Comparison of ENCODE assay signal across 13 cellular contexts in the genomic region with DNA sequence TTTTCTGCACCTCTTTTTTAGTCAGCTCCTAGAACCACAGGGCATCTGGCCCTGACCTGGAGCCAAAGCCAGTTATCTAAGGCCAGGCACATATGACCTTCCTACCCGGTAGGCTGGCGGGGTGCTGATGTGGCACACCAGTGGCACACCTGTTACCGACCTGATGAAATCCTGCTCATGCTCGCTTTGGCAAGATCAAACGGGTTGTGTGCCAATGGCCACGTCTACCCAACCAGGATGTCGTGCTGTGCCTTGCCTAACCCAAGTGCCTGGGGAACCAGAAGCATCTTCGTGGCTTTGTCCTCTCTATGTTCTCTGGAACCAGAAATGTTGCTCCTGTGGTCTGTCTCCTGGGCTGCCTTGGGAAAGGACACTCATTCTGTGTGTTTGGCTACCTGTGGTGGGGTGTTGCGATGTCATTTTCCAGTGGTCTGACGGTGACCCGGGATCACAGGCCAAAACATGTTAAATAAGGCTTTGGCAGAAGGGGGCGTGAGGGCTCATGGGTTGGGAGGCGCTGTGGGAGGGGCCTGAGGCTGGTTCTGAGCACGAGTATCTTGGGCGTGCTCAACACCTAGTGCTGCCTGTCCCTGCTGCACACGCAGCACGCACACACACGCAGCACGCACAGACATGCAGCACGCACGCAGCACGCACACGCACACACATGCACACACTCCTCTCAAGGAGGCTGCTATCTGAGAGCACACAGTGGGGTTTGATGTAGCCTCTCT. TPM values are rescaled to one million over a fixed set of nuclear protein-coding genes. Genes with fewer than 3 reads are reported as not detected.
A peak's percentile ranks its signal among the peaks of the same experiment; 100 is the strongest.
DNase-seq lines count a peak whose midpoint lies in the region; ATAC-seq, FAIRE-seq and TF ChIP-seq lines count a peak whose summit lies in the region.
"Had no signal": no experiment of that assay in that cellular context is flagged by ENCODE, and none has a peak within 500 bp of the region (broad histone marks: within the 10 kb centered on the region; RNA-seq: fewer than 3 reads in every experiment).

No MANE protein-coding gene starts in this region.

- H3K4me3 ChIP-seq in HepG2 (replicated peaks in 1 of 3; ENCODE audit: insufficient read depth in 1 of 3, low read depth in 2 of 3, low read length in 3 of 3) (no peak overlapping the region), thyroid gland (replicated peaks in 1 of 3) (no peak overlapping the region), ovary (no peak overlapping the region)

- no peak for TF ChIP-seq POLR2A in HepG2 (IDR thresholded peaks at IDR 0.05; ENCODE audit: insufficient read depth in 1 of 2, low read depth in 2 of 2, low read length in 2 of 2)
- TF ChIP-seq POLR2A in thyroid gland (IDR thresholded peaks at IDR 0.05): no peak
- TF ChIP-seq POLR2A in ovary (IDR thresholded peaks at IDR 0.05): no peak

- no peak for TF ChIP-seq RAD21 in HepG2 (CRISPR knock-in tag; IDR thresholded peaks at IDR 0.05)

- H3K27ac ChIP-seq in HepG2 (ENCODE audit: extremely low read length, insufficient read depth, low read length) (no peak overlapping the region), thyroid gland (no peak overlapping the region), ovary (no peak overlapping the region)

- DNase-seq in left ventricle myocardium superior (no peak), cardiac septum (ENCODE audit: low spot score) (no peak), HepG2 (ENCODE audit: low spot score) (no peak), type B pancreatic cell (ENCODE audit: extremely low spot score, unreplicated experiment) (peak; percentile 52), thyroid gland (no peak), ovary (no peak), GM03348 (ENCODE audit: low spot score) (no peak)
- DNase-seq in central memory CD8-positive, alpha-beta T cell (ENCODE audit: low spot score in 2 of 2): no peak
- DNase-seq: central memory CD4-positive, alpha-beta T cell; NCI-H2107 had no signal

- in situ Hi-C loops in HepG2 (cut with HindIII; ENCODE audit: extremely low pct_ligation_motif_present, low pct_unique_long_range_greater_than_20kb): no loop called here

- intact Hi-C loops in left ventricle myocardium superior (cut with micrococcal nuclease): no loop called here
- intact Hi-C loops in cardiac septum (cut with DNase I): no loop called here
- intact Hi-C loops in HepG2 (cut with micrococcal nuclease; ENCODE audit: unreplicated experiment): no loop called here
- intact Hi-C loops in thyroid gland (cut with DNase I): no loop called here
- intact Hi-C loops in ovary (cut with DNase I): no loop called here

- H3K9me3 Mint-ChIP-seq in central memory CD8-positive, alpha-beta T cell: no peaks in the 10 kb centered on the region
- no peaks in the 10 kb centered on the region for H3K9me3 Mint-ChIP-seq in type B pancreatic cell
- H3K9me3 Mint-ChIP-seq: natural killer cell treated with Interleukin-12 subunit alpha and Interleukin-12 subunit beta and Interleukin-15 and Interleukin-18, amount 100 ng/mL, for 72 hours had no signal

- no TSS peak for BruUV-seq in HepG2 (replicated peaks; lab: Mats Ljungman, UMichigan)

- no peak for TF ChIP-seq EP300 in HepG2 (IDR thresholded peaks at IDR 0.05; ENCODE audit: low read depth in 2 of 2, low read length in 2 of 2)
- no peak for TF ChIP-seq EP300 in HepG2 (CRISPR knock-in tag; IDR thresholded peaks at IDR 0.05; ENCODE audit: borderline replicate concordance)
- TF ChIP-seq EP300 in ovary (IDR thresholded peaks at IDR 0.05): no peak

- CTCF ChIA-PET in HepG2 (lab: Yijun Ruan, JAX; ENCODE audit: low intra/inter-chr PET ratio, low total read pairs): no interaction called here

- no peak overlapping the region for H3K9ac ChIP-seq in HepG2 (ENCODE audit: insufficient read depth, low read depth, low read length)

- ATAC-seq in left ventricle myocardium superior (peak; percentile 16), HepG2 (peak; percentile 8)
- no peak for ATAC-seq in central memory CD8-positive, alpha-beta T cell (replicated peaks; ENCODE audit: extremely low read depth, poor library complexity, severe bottlenecking)
- ATAC-seq: activated CD4-positive, CD25-positive, alpha-beta regulatory T cell treated with anti-CD3 and anti-CD28 coated beads, Interleukin-2, amount 50 U/mL, for 24 hours; natural killer cell treated with Interleukin-12 subunit alpha and Interleukin-12 subunit beta and Interleukin-15 and Interleukin-18, amount 100 ng/mL, for 72 hours had no signal

- POLR2A ChIA-PET in HepG2 (lab: Yijun Ruan, JAX): no interaction called here

- no peak overlapping the region for H3K4me3 Mint-ChIP-seq in central memory CD8-positive, alpha-beta T cell
- H3K4me3 Mint-ChIP-seq in type B pancreatic cell: no peak overlapping the region
- H3K4me3 Mint-ChIP-seq: natural killer cell treated with Interleukin-12 subunit alpha and Interleukin-12 subunit beta and Interleukin-15 and Interleukin-18, amount 100 ng/mL, for 72 hours had no signal

- peaks cover 10% of the 10 kb centered on the region; the same call in 1 of the 2 replicates for H4K20me1 ChIP-seq in HepG2 (ENCODE audit: insufficient read depth, low read length)

- H2AFZ ChIP-seq in HepG2 (ENCODE audit: low read length): no peak overlapping the region

- H3K4me1 ChIP-seq in HepG2 (ENCODE audit: insufficient read depth, low read length): no peaks in the 10 kb centered on the region
- no peaks in the 10 kb centered on the region for H3K4me1 ChIP-seq in thyroid gland
- H3K4me1 ChIP-seq in ovary (ENCODE audit: insufficient read depth): no peaks in the 10 kb centered on the region

- H3K36me3 ChIP-seq in HepG2 (replicated peaks in 1 of 2; ENCODE audit: control insufficient read depth in 1 of 2, insufficient read depth in 2 of 2, low read length in 2 of 2) (peaks cover 29 to 82% of the 10 kb centered on the region in 2 experiments; a peak in 4 of 5 replicates), thyroid gland (peaks cover 45 to 67% of the 10 kb centered on the region in 2 donors), ovary (no peaks in the 10 kb centered on the region)

- H3K79me2 ChIP-seq in HepG2 (ENCODE audit: insufficient read depth, low read length): no peaks in the 10 kb centered on the region

- peaks cover 62% of the 10 kb centered on the region for H3K36me3 Mint-ChIP-seq in central memory CD8-positive, alpha-beta T cell (ENCODE audit: insufficient read depth)
- peaks cover 18% of the 10 kb centered on the region for H3K36me3 Mint-ChIP-seq in type B pancreatic cell

- no peaks in the 10 kb centered on the region for H3K27me3 Mint-ChIP-seq in central memory CD8-positive, alpha-beta T cell
- H3K27me3 Mint-ChIP-seq in type B pancreatic cell: no peaks in the 10 kb centered on the region
- H3K27me3 Mint-ChIP-seq: natural killer cell treated with Interleukin-12 subunit alpha and Interleukin-12 subunit beta and Interleukin-15 and Interleukin-18, amount 100 ng/mL, for 72 hours had no signal

- H3K27me3 ChIP-seq in HepG2 (ENCODE audit: control insufficient read depth in 1 of 2, insufficient read depth in 2 of 2, low read length in 2 of 2) (no peaks in the 10 kb centered on the region), thyroid gland (no peaks in the 10 kb centered on the region), ovary (no peaks in the 10 kb centered on the region)

- H3K9me3 ChIP-seq in HepG2 (ENCODE audit: low read length) (no peaks in the 10 kb centered on the region), thyroid gland (no peaks in the 10 kb centered on the region), ovary (no peaks in the 10 kb centered on the region)

- peak overlapping the region; percentile 79 for H3K27ac Mint-ChIP-seq in central memory CD8-positive, alpha-beta T cell (ENCODE audit: low read depth)
- H3K27ac Mint-ChIP-seq in type B pancreatic cell: peak overlapping the region; percentile 62

- FAIRE-seq in HepG2 (lab: Jason Lieb, UNC): no peak
- FAIRE-seq: keratinocyte had no signal

- TF ChIP-seq CTCF in HepG2 (CRISPR knock-in tag; IDR thresholded peaks at IDR 0.05) (0 out of 2 replicates have a peak, but pooled peaks have one; percentile 31), type B pancreatic cell (conservative IDR thresholded peaks at IDR 0.05) (no peak), thyroid gland (IDR thresholded peaks at IDR 0.05) (no peak), ovary (IDR thresholded peaks at IDR 0.05) (no peak)

- no peak overlapping the region for H3K4me2 ChIP-seq in HepG2 (ENCODE audit: low read depth, low read length)

- 95% methylated on average over 20 of the region's 23 CpGs for WGBS in HepG2 (ENCODE audit: low lambda C conversion rate)
- WGBS in thyroid gland, 2 donors: 84 to 85% methylated on average over 21 to 22 of the region's 23 CpGs
- 70 to 75% (median 72%) methylated on average over 23 of the region's 23 CpGs for whole genome bisulfite sequencing in ovary, 3 donors

- peaks cover 5% of the 10 kb centered on the region for H3K4me1 Mint-ChIP-seq in central memory CD8-positive, alpha-beta T cell
- H3K4me1 Mint-ChIP-seq in type B pancreatic cell (ENCODE audit: unreplicated experiment): peaks cover 5% of the 10 kb centered on the region

RNA-seq across cellular contexts. Expression of a gene that starts 27.9 kb away (rescaled TPM):
- total RNA-seq in left ventricle myocardium superior (37.5 TPM), cardiac septum (31.2 TPM), HepG2 (2016; rRNA removed; fragmentation: Illumina TruSeq; extraction: Trizol) (9.7 and 16.5 TPM in 2 replicates), type B pancreatic cell (ENCODE audit: low replicate concordance) (66.2 and 84.0 TPM in 2 replicates), thyroid gland (10 to 100 TPM; 14.4 to 36.9 (median 24.4) TPM), ovary (10 to 100 TPM; 22.9 to 50.6 (median 46.8) TPM)
- total RNA-seq in HepG2 (2016; cell fraction: cytosol; rRNA removed; fragmentation: Illumina TruSeq; extraction: Trizol; ENCODE audit: low read depth): 5.1 and 6.8 TPM in 2 replicates
- total RNA-seq in HepG2 (2016; cell fraction: insoluble cytoplasmic fraction; rRNA removed; fragmentation: Illumina TruSeq; extraction: Trizol): 10.3 and 17.3 TPM in 2 replicates
- 17.8 and 18.8 TPM in 2 replicates for total RNA-seq in HepG2 (2016; cell fraction: membrane; rRNA removed; fragmentation: Illumina TruSeq; extraction: Trizol)
- 27.1 and 31.3 TPM in 2 replicates for total RNA-seq in HepG2 (2016; cell fraction: nucleus; rRNA removed; fragmentation: Illumina TruSeq; extraction: Trizol)
- polyA plus RNA-seq in HepG2 (2011; rRNA removed) (4.9 and 14.0 TPM in 2 replicates), ovary (10 to 100 TPM; 17.3 to 60.0 TPM)
- polyA plus RNA-seq in HepG2 (2011; cell fraction: cytosol; rRNA removed): 4.0 and 5.4 TPM in 2 replicates
- polyA plus RNA-seq in HepG2 (2011; cell fraction: nucleus; rRNA removed): 10.8 and 10.9 TPM in 2 replicates
- polyA plus RNA-seq in HepG2 (2012): 25.5 and 37.8 TPM in 2 replicates
- polyA plus RNA-seq in HepG2 (2016; cell fraction: cytosol; fragmentation: Illumina TruSeq; extraction: Trizol; ENCODE audit: low read depth): 13.3 and 14.2 TPM in 2 replicates
- polyA plus RNA-seq in HepG2 (2016; cell fraction: insoluble cytoplasmic fraction; fragmentation: Illumina TruSeq; extraction: Trizol; ENCODE audit: low read depth): 30.0 and 42.2 TPM in 2 replicates
- polyA plus RNA-seq in HepG2 (2016; cell fraction: membrane; fragmentation: Illumina TruSeq; extraction: Trizol; ENCODE audit: low read depth): 26.4 and 33.9 TPM in 2 replicates
- polyA plus RNA-seq in HepG2 (2016; cell fraction: nucleus; fragmentation: Illumina TruSeq; extraction: Trizol; ENCODE audit: insufficient read depth, low read depth): 35.3 and 41.4 TPM in 2 replicates
- polyA minus RNA-seq in HepG2 (2011; rRNA and poly(A)+ RNA removed; ENCODE audit: low replicate concordance): 10.0 and 16.9 TPM in 2 replicates
- 15.8 and 19.7 TPM in 2 replicates for polyA minus RNA-seq in HepG2 (2011; cell fraction: cytosol; rRNA and poly(A)+ RNA removed)
- polyA minus RNA-seq in HepG2 (2011; cell fraction: nucleus; rRNA and poly(A)+ RNA removed): 40.8 and 43.4 TPM in 2 replicates

RNA-seq across cellular contexts. Expression of a gene that starts 28.4 kb away (rescaled TPM):
- total RNA-seq in left ventricle myocardium superior (99.1 TPM), cardiac septum (135 TPM), HepG2 (2016; rRNA removed; fragmentation: Illumina TruSeq; extraction: Trizol) (67.1 and 71.2 TPM in 2 replicates), type B pancreatic cell (ENCODE audit: low replicate concordance) (50.2 and 52.7 TPM in 2 replicates), thyroid gland (100 to 1,000 TPM; 119 to 141 (median 130) TPM), ovary (100 to 1,000 TPM in 2 of 7 donors, 10 to 100 TPM in 5; 68.6 to 133 (median 87.4) TPM)
- 486 and 562 TPM in 2 replicates for total RNA-seq in HepG2 (2016; cell fraction: cytosol; rRNA removed; fragmentation: Illumina TruSeq; extraction: Trizol; ENCODE audit: low read depth)
- 65.7 and 69.4 TPM in 2 replicates for total RNA-seq in HepG2 (2016; cell fraction: insoluble cytoplasmic fraction; rRNA removed; fragmentation: Illumina TruSeq; extraction: Trizol)
- 174 and 189 TPM in 2 replicates for total RNA-seq in HepG2 (2016; cell fraction: membrane; rRNA removed; fragmentation: Illumina TruSeq; extraction: Trizol)
- 32.6 and 38.0 TPM in 2 replicates for total RNA-seq in HepG2 (2016; cell fraction: nucleus; rRNA removed; fragmentation: Illumina TruSeq; extraction: Trizol)
- polyA plus RNA-seq in HepG2 (2011; rRNA removed) (26.6 and 30.3 TPM in 2 replicates), ovary (10 to 100 TPM; 27.9 to 52.9 TPM)
- polyA plus RNA-seq in HepG2 (2011; cell fraction: cytosol; rRNA removed): 17.9 and 21.3 TPM in 2 replicates
- 9.0 and 9.6 TPM in 2 replicates for polyA plus RNA-seq in HepG2 (2011; cell fraction: nucleus; rRNA removed)
- polyA plus RNA-seq in HepG2 (2012): 30.1 and 35.9 TPM in 2 replicates
- 31.4 and 32.0 TPM in 2 replicates for polyA plus RNA-seq in HepG2 (2016; cell fraction: cytosol; fragmentation: Illumina TruSeq; extraction: Trizol; ENCODE audit: low read depth)
- polyA plus RNA-seq in HepG2 (2016; cell fraction: insoluble cytoplasmic fraction; fragmentation: Illumina TruSeq; extraction: Trizol; ENCODE audit: low read depth): 60.4 and 64.7 TPM in 2 replicates
- polyA plus RNA-seq in HepG2 (2016; cell fraction: membrane; fragmentation: Illumina TruSeq; extraction: Trizol; ENCODE audit: low read depth): 47.6 and 54.1 TPM in 2 replicates
- polyA plus RNA-seq in HepG2 (2016; cell fraction: nucleus; fragmentation: Illumina TruSeq; extraction: Trizol; ENCODE audit: insufficient read depth, low read depth): 32.3 and 34.4 TPM in 2 replicates
- 45.8 and 74.7 TPM in 2 replicates for polyA minus RNA-seq in HepG2 (2011; rRNA and poly(A)+ RNA removed; ENCODE audit: low replicate concordance)
- 54.3 and 55.8 TPM in 2 replicates for polyA minus RNA-seq in HepG2 (2011; cell fraction: cytosol; rRNA and poly(A)+ RNA removed)
- polyA minus RNA-seq in HepG2 (2011; cell fraction: nucleus; rRNA and poly(A)+ RNA removed): 34.1 and 34.2 TPM in 2 replicates
